ENCODE assay signal across 8 cellular contexts in the genomic region with DNA sequence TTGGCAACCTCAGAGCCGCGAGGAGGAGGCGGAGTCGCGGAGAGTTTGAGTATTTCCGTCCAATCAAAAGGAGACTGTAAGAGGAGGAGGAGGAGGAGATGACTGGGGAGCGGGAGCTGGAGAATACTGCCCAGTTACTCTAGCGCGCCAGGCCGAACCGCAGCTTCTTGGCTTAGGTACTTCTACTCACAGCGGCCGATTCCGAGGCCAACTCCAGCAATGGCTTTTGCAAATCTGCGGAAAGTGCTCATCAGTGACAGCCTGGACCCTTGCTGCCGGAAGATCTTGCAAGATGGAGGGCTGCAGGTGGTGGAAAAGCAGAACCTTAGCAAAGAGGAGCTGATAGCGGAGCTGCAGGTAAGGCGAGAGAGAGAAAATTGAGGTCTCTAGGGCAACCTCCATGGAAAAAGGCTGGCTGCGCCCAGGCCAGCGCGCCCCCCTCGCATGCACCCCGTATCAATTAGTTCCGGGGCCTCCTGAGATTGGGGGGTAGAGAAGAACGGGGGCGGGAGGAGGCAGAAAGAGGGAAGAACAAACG. TPM values are rescaled to one million over a fixed set of nuclear protein-coding genes. Genes with fewer than 3 reads are reported as not detected.
A peak's percentile ranks its signal among the peaks of the same experiment; 100 is the strongest.
DNase-seq lines count a peak whose midpoint lies in the region; ATAC-seq and TF ChIP-seq lines count a peak whose summit lies in the region.

Gene PHGDH, plus strand, starts transcription at position 131 of the 538 bp plus-strand sequence. Its CDS starts 89 bp downstream, at position 220.

- TF ChIP-seq POLR2A in Peyer's patch (IDR thresholded peaks at IDR 0.05) (no peak), vagina (IDR thresholded peaks at IDR 0.05) (peak in 1 of 2 donors; percentile 26)

- TF ChIP-seq CTCF in Peyer's patch (IDR thresholded peaks at IDR 0.05) (no peak), heart right ventricle (IDR thresholded peaks at IDR 0.05) (no peak), vagina (IDR thresholded peaks at IDR 0.05) (no peak)

- DNase-seq in CMK (ENCODE audit: low read depth) (peak; percentile 58), Peyer's patch (peak; percentile 20 to 67 (median 59)), adipocyte (ENCODE audit: low read depth) (peak; percentile 96), heart right ventricle (peak; percentile 50 to 56), pons (ENCODE audit: low spot score) (peak; percentile 70), vagina (ENCODE audit: extremely low spot score in 2 of 2) (peak in 1 of 2 donors; percentile 82)
- DNase-seq in Jurkat, Clone E6-1 (ENCODE audit: low read depth, low spot score) = peak; percentile 74

- peak within 1 kb of the TSS; percentile 86 for H3K9ac ChIP-seq in adipocyte (ENCODE audit: low read length)

- intact Hi-C loops in heart right ventricle (cut with DNase I) = loop anchor here in 2 of 10 donors (2.0 to 10.0 kb wide), 2 partner anchors 337 to 747 kb away; no protein-coding TSS in a partner anchor
- intact Hi-C loops in vagina (cut with DNase I) = loop anchor here (2.0 kb wide), 1 partner anchor 65 kb away; no protein-coding TSS in a partner anchor

- H3K4me1 ChIP-seq in Peyer's patch (peaks cover 0 to 13% (median 2%) of the 10 kb centered on the region in 4 donors), adipocyte (ENCODE audit: control insufficient read depth, insufficient read depth, low read length) (peaks cover 33% of the 10 kb centered on the region), heart right ventricle (peaks cover 0 to 26% (median 16%) of the 10 kb centered on the region in 9 donors), vagina (peaks cover 39% of the 10 kb centered on the region)

- WGBS in heart right ventricle, 2 donors = 0 to 1% methylated on average over 27 of the region's 27 CpGs

- H3K27me3 ChIP-seq in Peyer's patch (no peaks in the 10 kb centered on the region), adipocyte (replicated peaks; ENCODE audit: control insufficient read depth, insufficient read depth, low read length) (no peaks in the 10 kb centered on the region), heart right ventricle (peaks cover 0 to 28% (median 16%) of the 10 kb centered on the region in 7 donors), vagina (no peaks in the 10 kb centered on the region)

- no peaks in the 10 kb centered on the region for H3K9me3 ChIP-seq in Peyer's patch
- H3K9me3 ChIP-seq in adipocyte (ENCODE audit: control insufficient read depth, low read length) = no peaks in the 10 kb centered on the region
- no peaks in the 10 kb centered on the region for H3K9me3 ChIP-seq in heart right ventricle
- no peaks in the 10 kb centered on the region for H3K9me3 ChIP-seq in vagina

- peak within 1 kb of the TSS; percentile 88 for H3K4me3 ChIP-seq in Jurkat, Clone E6-1 (ENCODE audit: low read length)
- H3K4me3 ChIP-seq in Peyer's patch = peak within 1 kb of the TSS; percentile 38 to 66 (median 52)
- H3K4me3 ChIP-seq in adipocyte (ENCODE audit: low read length) = peak within 1 kb of the TSS; percentile 83
- peak within 1 kb of the TSS; percentile 42 to 65 (median 60) for H3K4me3 ChIP-seq in heart right ventricle
- peak within 1 kb of the TSS; percentile 54 to 56 for H3K4me3 ChIP-seq in vagina

- peak within 1 kb of the TSS in 3 of 4 donors; percentile 38 to 76 (median 60) for H3K27ac ChIP-seq in Peyer's patch
- H3K27ac ChIP-seq in heart right ventricle = peak within 1 kb of the TSS in 8 of 10 donors; percentile 44 to 77 (median 62)
- peak within 1 kb of the TSS; percentile 79 for H3K27ac ChIP-seq in vagina

- no peaks in the 10 kb centered on the region for H3K36me3 ChIP-seq in Peyer's patch
- no peaks in the 10 kb centered on the region for H3K36me3 ChIP-seq in adipocyte (ENCODE audit: control insufficient read depth, insufficient read depth, low read length, severe bottlenecking)
- no peaks in the 10 kb centered on the region for H3K36me3 ChIP-seq in heart right ventricle
- H3K36me3 ChIP-seq in vagina = no peaks in the 10 kb centered on the region

- ATAC-seq in GM19467 (IDR thresholded peaks at IDR 0.05; ENCODE audit: unreplicated experiment) (peak; percentile 79), heart right ventricle (peak; percentile 66 to 85 (median 78))

RNA-seq across cellular contexts. Expression of gene PHGDH, which starts in this region (rescaled TPM):
- 396 TPM for polyA plus RNA-seq in Jurkat, Clone E6-1 (2012; ENCODE audit: insufficient read depth, insufficient read length)
- total RNA-seq in Peyer's patch (10 to 100 TPM in 1 of 4 donors, 1 to 10 TPM in 3; 2.8 to 19.0 (median 4.3) TPM), heart right ventricle (1 to 10 TPM; 3.8 to 8.9 (median 5.0) TPM), vagina (92.6 TPM)
- polyA plus RNA-seq in heart right ventricle = 10 to 100 TPM in 1 of 2 donors, 1 to 10 TPM in 1; 4.5 to 23.4 TPM
